10 cellular contexts compared by ENCODE assay signal in genomic region chr17:13931752-13932477, GRCh38.
DNase-seq lines count a peak whose midpoint lies in the region; ATAC-seq, FAIRE-seq and TF ChIP-seq lines count a peak whose summit lies in the region.
"Had no signal": no experiment of that assay in that cellular context is flagged by ENCODE, and none has a peak within 500 bp of the region (broad histone marks: within the 10 kb centered on the region; RNA-seq: fewer than 3 reads in every experiment).

No MANE protein-coding gene starts in this region.

- no peak overlapping the region for H3K4me3 Mint-ChIP-seq in astrocyte (ENCODE audit: unreplicated experiment)
- peak overlapping the region in 4 of 5 donors; percentile 4 to 56 (median 36) for H3K4me3 Mint-ChIP-seq in immature natural killer cell

- H3K9ac ChIP-seq in astrocyte (ENCODE audit: low read length) (no peak overlapping the region), subcutaneous abdominal adipose tissue (ENCODE audit: low read length in 5 of 5) (no peak overlapping the region)

- H3K27me3 Mint-ChIP-seq in astrocyte (ENCODE audit: low read depth, unreplicated experiment) (peaks cover 1% of the 10 kb centered on the region), immature natural killer cell (ENCODE audit: low read depth in 3 of 3) (peaks cover 1 to 3% (median 3%) of the 10 kb centered on the region in 3 donors)

- H3K9me3 ChIP-seq in astrocyte (ENCODE audit: insufficient read depth, low read depth, low read length) (no peaks in the 10 kb centered on the region), subcutaneous abdominal adipose tissue (ENCODE audit: control insufficient read depth in 5 of 5, low read length in 5 of 5) (no peaks in the 10 kb centered on the region)

- no peak for TF ChIP-seq CTCF in astrocyte (IDR thresholded peaks at IDR 0.05; ENCODE audit: insufficient read depth, low read depth, low read length)

- no peak overlapping the region for H3K4me2 ChIP-seq in astrocyte (ENCODE audit: low read length)

- no peak for FAIRE-seq in astrocyte (lab: Jason Lieb, UNC)

- H3K9me3 Mint-ChIP-seq in astrocyte (ENCODE audit: unreplicated experiment), result peaks cover 14% of the 10 kb centered on the region
- H3K9me3 Mint-ChIP-seq in immature natural killer cell, result peaks cover 0 to 2% (median 0%) of the 10 kb centered on the region in 6 donors

- no peaks in the 10 kb centered on the region for H3K27me3 ChIP-seq in astrocyte (ENCODE audit: insufficient read depth, low read length)
- no peaks in the 10 kb centered on the region for H3K27me3 ChIP-seq in subcutaneous abdominal adipose tissue (ENCODE audit: control insufficient read depth in 5 of 5, insufficient read depth in 4 of 5, low read length in 5 of 5)

- H3K4me1 ChIP-seq in astrocyte (ENCODE audit: insufficient read depth, low read length) (no peaks in the 10 kb centered on the region), subcutaneous abdominal adipose tissue (ENCODE audit: control insufficient read depth in 5 of 5, insufficient read depth in 5 of 5, low read length in 5 of 5) (peaks cover 0 to 5% (median 0%) of the 10 kb centered on the region in 5 donors)

- DNase-seq in LHCN-M2 (ENCODE audit: low read depth) (peak; percentile 91), astrocyte (ENCODE audit: low read depth) (peak; percentile 47), immature natural killer cell (peak; percentile 36 to 41 (median 40)), NCI-H345 treated with DMSO at 0.1 percent for 48 hours (lab: John Stamatoyannopoulos, UW; ENCODE audit: unreplicated experiment) (no peak), retina (no peak)
- DNase-seq: activated naive CD4-positive, alpha-beta T cell treated with anti-CD3 and anti-CD28 coated beads, Interleukin-2, amount 50 U/mL, for 16 hours had no signal

- H3K4me3 ChIP-seq in astrocyte (ENCODE audit: insufficient read depth, low read depth, low read length) (no peak overlapping the region), subcutaneous abdominal adipose tissue (ENCODE audit: low read depth in 1 of 5, low read length in 5 of 5) (no peak overlapping the region)

- no peaks in the 10 kb centered on the region for H3K79me2 ChIP-seq in astrocyte (ENCODE audit: insufficient read depth, low read length)

- no peak overlapping the region for H2AFZ ChIP-seq in astrocyte (ENCODE audit: low read depth, low read length)

- H3K4me1 Mint-ChIP-seq in astrocyte (ENCODE audit: low read depth, unreplicated experiment) (no peaks in the 10 kb centered on the region), immature natural killer cell (peaks cover 16 to 21% of the 10 kb centered on the region in 2 donors)

- H4K20me1 ChIP-seq in astrocyte (ENCODE audit: insufficient read depth, low read length), result no peaks in the 10 kb centered on the region

- H3K36me3 Mint-ChIP-seq in astrocyte (ENCODE audit: low read depth, unreplicated experiment) (no peaks in the 10 kb centered on the region), immature natural killer cell (peaks cover 0 to 3% (median 0%) of the 10 kb centered on the region in 3 donors)

- H3K36me3 ChIP-seq in astrocyte (ENCODE audit: insufficient read depth, low read length) (no peaks in the 10 kb centered on the region), subcutaneous abdominal adipose tissue (ENCODE audit: control insufficient read depth in 5 of 5, insufficient read depth in 5 of 5, low read length in 5 of 5) (no peaks in the 10 kb centered on the region)

- ATAC-seq in HG03354 (IDR thresholded peaks at IDR 0.05; ENCODE audit: poor library complexity, severe bottlenecking, unreplicated experiment) (no peak), HG03442 (IDR thresholded peaks at IDR 0.05; ENCODE audit: unreplicated experiment) (no peak)
- ATAC-seq: Panc1 had no signal

- no peak overlapping the region for H3K27ac ChIP-seq in astrocyte (ENCODE audit: low read depth, low read length)
- peak overlapping the region; percentile 17 for H3K27ac ChIP-seq in subcutaneous abdominal adipose tissue (ENCODE audit: low read depth, low read length)

- H3K27ac Mint-ChIP-seq in astrocyte (ENCODE audit: unreplicated experiment) (no peak overlapping the region), immature natural killer cell (peak overlapping the region; percentile 55 to 89 (median 86))

Comparison
In these comparisons a context has a peak if more than half of its experiments do, and no peak if none do; other contexts are left out.
1. DNase-seq: peak in LHCN-M2 (single experiment), astrocyte (single experiment) and immature natural killer cell (3 of 3); none in NCI-H345 treated with DMSO at 0.1 percent for 48 hours (single experiment) and retina (single experiment).